ENCODE assay signal across 10 cellular contexts in genomic region chr11:99098751-99099150, GRCh38.
DNase-seq lines count a peak whose midpoint lies in the region; ATAC-seq and TF ChIP-seq lines count a peak whose summit lies in the region.
"Had no signal": no experiment of that assay in that cellular context is flagged by ENCODE, and none has a peak within 500 bp of the region (broad histone marks: within the 10 kb centered on the region; RNA-seq: fewer than 3 reads in every experiment).

No MANE protein-coding gene starts in this region.

- ATAC-seq in GM21360 (IDR thresholded peaks at IDR 0.05; ENCODE audit: unreplicated experiment) = peak; percentile 84
- peak; percentile 96 for ATAC-seq in HG03045 (IDR thresholded peaks at IDR 0.05; ENCODE audit: unreplicated experiment)

- TF ChIP-seq CTCF in GM13976 (IDR thresholded peaks at IDR 0.05; ENCODE audit: borderline replicate concordance, control extremely low read depth, extremely low read depth, insufficient read depth, missing control alignments) = no peak

- in situ Hi-C loops in GM13976 (cut with MboI; ENCODE audit: low sequenced_read_pairs, unreplicated experiment) = no loop called here

- DNase-seq in GM13976 (ENCODE audit: low spot score) = peak; percentile 4
- DNase-seq in NCI-H524 treated with DMSO at 0.1 percent for 48 hours (lab: John Stamatoyannopoulos, UW) = peak; percentile 67
- no peak for DNase-seq in KG1 (lab: John Stamatoyannopoulos, UW)
- DNase-seq in globus pallidus (ENCODE audit: low spot score) = no peak
- DNase-seq in effector CD8-positive, alpha-beta T cell (lab: John Stamatoyannopoulos, UW) = no peak
- no peak for DNase-seq in NCI-H774 (lab: John Stamatoyannopoulos, UW)
- DNase-seq: activated CD8-positive, alpha-beta memory T cell treated with anti-CD3 and anti-CD28 coated beads, Interleukin-2, amount 50 U/mL, for 48 hours; ovary had no signal

Comparison
In these comparisons a context has a peak if more than half of its experiments do, and no peak if none do; other contexts are left out.
1. DNase-seq: peak in GM13976 (single experiment) and NCI-H524 treated with DMSO at 0.1 percent for 48 hours (single experiment); none in KG1 (single experiment), globus pallidus (single experiment), effector CD8-positive, alpha-beta T cell (single experiment) and NCI-H774 (single experiment).